Comparison of ENCODE assay signal across 13 cellular contexts in the genomic region with DNA sequence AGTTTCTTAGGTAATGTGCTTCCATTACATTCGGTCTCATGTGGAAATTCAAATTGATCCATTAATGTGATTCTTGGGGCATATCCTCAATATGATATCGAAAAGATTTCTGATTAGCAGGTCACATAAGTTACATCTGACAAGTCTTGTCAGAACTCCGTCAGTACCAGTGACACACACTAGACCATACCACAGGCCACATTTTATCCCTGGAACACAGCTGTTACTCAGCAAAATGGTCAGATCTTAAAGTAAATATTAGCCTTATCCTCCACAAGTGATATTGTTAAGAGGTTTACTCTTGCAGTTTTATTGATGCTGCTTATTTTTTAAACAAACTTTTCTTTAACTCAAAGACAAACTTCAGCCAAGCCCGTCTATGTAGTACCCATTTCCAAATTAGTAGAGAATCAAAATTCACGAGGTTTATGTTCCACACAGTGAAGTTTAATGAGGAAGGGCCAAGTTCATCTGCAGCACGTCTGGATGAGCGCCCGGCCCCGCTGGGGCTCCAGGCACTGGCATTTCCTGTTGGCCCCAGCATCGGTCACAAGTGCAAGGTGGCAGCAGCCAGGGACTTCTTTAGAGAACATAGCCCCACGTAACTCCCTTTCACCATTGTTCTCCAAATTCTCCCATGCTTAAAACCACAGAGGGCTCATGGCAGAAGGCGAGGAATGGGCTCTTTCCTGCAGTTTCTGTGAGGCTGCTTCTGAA.
DNase-seq lines count a peak whose midpoint lies in the region; ATAC-seq and TF ChIP-seq lines count a peak whose summit lies in the region.
"Had no signal": no experiment of that assay in that cellular context is flagged by ENCODE, and none has a peak within 500 bp of the region (broad histone marks: within the 10 kb centered on the region; RNA-seq: fewer than 3 reads in every experiment).

No MANE protein-coding gene starts in this region.

- peaks cover 3% of the 10 kb centered on the region; the same call in 1 of the 2 replicates for H3K4me1 ChIP-seq in GM23248 (ENCODE audit: insufficient read depth)
- peaks cover 0 to 39% of the 10 kb centered on the region in 2 donors for H3K4me1 ChIP-seq in right atrium auricular region
- H3K4me1 ChIP-seq in gastrocnemius medialis, result peaks cover 21 to 26% of the 10 kb centered on the region in 2 donors

- DNase-seq in GM23248 (peak; percentile 4), UCSD-AML1 (lab: John Stamatoyannopoulos, UW; ENCODE audit: unreplicated experiment) (peak; percentile 13), right atrium auricular region (ENCODE audit: low spot score) (no peak), gastrocnemius medialis (peak; percentile 41 to 62), middle frontal gyrus (ENCODE audit: extremely low spot score, low spot score) (no peak), mesenteric fat pad (ENCODE audit: low spot score) (no peak), RWPE1 (ENCODE audit: low spot score) (no peak)
- DNase-seq: activated gamma-delta T cell treated with Interleukin-2 at 50 U/mL for 16 hours; HCEC 1CT; NCI-H774; stimulated activated CD4-positive, alpha-beta T cell treated with anti-CD3 and anti-CD28 coated beads, Interleukin-1b, Interleukin-23, amount 100 ng/mL, for 48 hours had no signal

- POLR2A ChIA-PET in RWPE1 (lab: Yijun Ruan, JAX; ENCODE audit: low non-redundant PET), result no interaction called here

- H2AFZ ChIP-seq in GM23248, result no peak overlapping the region

- no peaks in the 10 kb centered on the region for H3K79me2 ChIP-seq in GM23248 (ENCODE audit: insufficient read depth)

- H3K9ac ChIP-seq in GM23248, result no peak overlapping the region

- H3K9me3 ChIP-seq in GM23248 (ENCODE audit: low read depth), result no peaks in the 10 kb centered on the region
- no peaks in the 10 kb centered on the region for H3K9me3 ChIP-seq in right atrium auricular region
- H3K9me3 ChIP-seq in gastrocnemius medialis, result no peaks in the 10 kb centered on the region

- ATAC-seq in gastrocnemius medialis (peak; percentile 52 to 53), GM21717 (IDR thresholded peaks at IDR 0.05; ENCODE audit: unreplicated experiment) (no peak)

- in situ Hi-C loops in GM23248 (cut with MboI), result no loop called here
- in situ Hi-C loops in gastrocnemius medialis (cut with MboI; ENCODE audit: low sequenced_read_pairs in 4 of 4), result no loop called here

- H4K20me1 ChIP-seq in GM23248 (ENCODE audit: insufficient read depth), result no peaks in the 10 kb centered on the region

- CTCF ChIA-PET in RWPE1 (lab: Yijun Ruan, JAX), result interaction anchor here (1.1 kb wide), 1 partner anchor 36 kb away, joined by 4 read pairs; no protein-coding TSS in a partner anchor

- WGBS in GM23248 (ENCODE audit: low coverage in 1 of 2, low lambda C conversion rate in 2 of 2, missing lambda C conversion rate in 2 of 2), 2 experiments, result 13 to 17% methylated on average over 12 of the region's 12 CpGs

- H3K27me3 ChIP-seq in GM23248 (replicated peaks; ENCODE audit: insufficient read depth), result no peaks in the 10 kb centered on the region
- H3K27me3 ChIP-seq in right atrium auricular region, result no peaks in the 10 kb centered on the region
- no peaks in the 10 kb centered on the region for H3K27me3 ChIP-seq in gastrocnemius medialis

- H3K4me3 ChIP-seq in GM23248 (no peak overlapping the region), right atrium auricular region (no peak overlapping the region), gastrocnemius medialis (no peak overlapping the region)

- H3K9me2 ChIP-seq in GM23248 (ENCODE audit: insufficient read depth), result no peaks in the 10 kb centered on the region

- no peaks in the 10 kb centered on the region for H3F3A ChIP-seq in GM23248 (ENCODE audit: insufficient read depth)

- no peak overlapping the region for H3K4me2 ChIP-seq in GM23248 (ENCODE audit: unreplicated experiment)

- no peak for TF ChIP-seq CTCF in right atrium auricular region (IDR thresholded peaks at IDR 0.05)
- TF ChIP-seq CTCF in gastrocnemius medialis (IDR thresholded peaks at IDR 0.05 in 4 of 5, conservative IDR thresholded peaks at IDR 0.05 in 1 of 5), result no peak
- no peak for TF ChIP-seq CTCF in RWPE1 (conservative IDR thresholded peaks at IDR 0.05; ENCODE audit: low read depth)

- intact Hi-C loops in gastrocnemius medialis (cut with DNase I; ENCODE audit: low total_unique reads), result no loop called here

- no peak for TF ChIP-seq POLR2A in gastrocnemius medialis (IDR thresholded peaks at IDR 0.05)

- H3K36me3 ChIP-seq in GM23248 (ENCODE audit: low read depth) (no peaks in the 10 kb centered on the region), right atrium auricular region (no peaks in the 10 kb centered on the region), gastrocnemius medialis (no peaks in the 10 kb centered on the region)

- H3K27ac ChIP-seq in GM23248, result no peak overlapping the region
- peak overlapping the region; percentile 82 to 87 for H3K27ac ChIP-seq in right atrium auricular region
- peak overlapping the region; percentile 38 to 81 (median 71) for H3K27ac ChIP-seq in gastrocnemius medialis
- H3K27ac ChIP-seq in RWPE1, result no peak overlapping the region
- H3K27ac ChIP-seq: epithelial cell of prostate had no signal

Comparison
In these comparisons a context has a peak if more than half of its experiments do, and no peak if none do; other contexts are left out.
1. DNase-seq: peak in GM23248 (single experiment), UCSD-AML1 (single experiment) and gastrocnemius medialis (2 of 2); none in right atrium auricular region (single experiment), middle frontal gyrus (single experiment), mesenteric fat pad (single experiment) and RWPE1 (single experiment).
2. H3K27ac ChIP-seq: peak in right atrium auricular region (2 of 2) and gastrocnemius medialis (4 of 4); none in GM23248 (single experiment) and RWPE1 (single experiment).